ENCODE assay signal across 14 cellular contexts in the genomic region with DNA sequence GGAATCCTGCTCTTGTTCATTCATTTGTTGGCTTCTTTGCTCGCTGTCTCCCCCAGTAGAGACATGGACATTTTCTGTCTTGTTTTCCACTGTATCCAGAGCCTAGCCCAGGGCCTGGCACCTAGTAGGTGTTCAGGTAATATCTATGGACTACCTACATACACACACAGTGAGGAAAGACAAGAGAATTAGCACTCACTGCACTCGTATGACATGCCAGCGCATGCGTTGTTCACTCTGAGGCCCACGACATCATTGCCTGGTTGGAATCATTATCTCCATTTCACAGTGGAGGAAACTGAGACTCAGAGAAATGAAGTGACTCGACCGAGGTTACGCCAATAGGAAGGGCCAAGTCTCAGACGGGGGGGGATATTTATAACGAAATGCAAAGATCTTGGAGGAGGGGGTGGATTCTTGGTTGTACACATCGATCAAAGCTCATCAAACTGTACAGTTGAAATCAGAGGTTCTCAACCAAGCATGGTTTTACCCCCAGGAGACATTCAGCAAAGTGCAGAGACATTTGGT.
"Had no signal": no experiment of that assay in that cellular context is flagged by ENCODE, and none has a peak within 500 bp of the region (broad histone marks: within the 10 kb centered on the region; RNA-seq: fewer than 3 reads in every experiment).

No MANE protein-coding gene starts in this region.

- H3K27me3 ChIP-seq: ovary, sigmoid colon, tibial nerve had no signal

- H3K36me3 ChIP-seq: ovary, sigmoid colon, tibial nerve had no signal

- H3K36me3 Mint-ChIP-seq: activated naive CD8-positive, alpha-beta T cell treated with anti-CD3 and anti-CD28 coated beads, Interleukin-2, amount 10 ng/mL, durations not matched to agents 7 days and 5 days had no signal

- H3K27ac Mint-ChIP-seq: activated CD4-positive, alpha-beta T cell treated with anti-CD3 and anti-CD28 coated beads, Interleukin-2, amount 10 ng/mL, durations not matched to agents 7 days and 5 days; activated naive CD8-positive, alpha-beta T cell treated with anti-CD3 and anti-CD28 coated beads, Interleukin-2, amount 10 ng/mL, durations not matched to agents 7 days and 5 days; dendritic cell treated with granulocyte-macrophage colony-stimulating factor and Interleukin-4, amounts not matched to agents 40 ng/mL and 50 ng/mL, for 4 days had no signal

- DNase-seq: activated CD4-positive, alpha-beta T cell treated with anti-CD3 and anti-CD28 coated beads, Interleukin-2, amount 10 ng/mL, durations not matched to agents 7 days and 5 days; activated gamma-delta T cell treated with Interleukin-2 at 50 U/mL for 16 hours; activated naive CD8-positive, alpha-beta T cell treated with anti-CD3 and anti-CD28 coated beads, Interleukin-2, amount 10 ng/mL, durations not matched to agents 7 days and 5 days; anterior cingulate cortex; foreskin melanocyte; head of caudate nucleus; sigmoid colon; stimulated activated CD4-positive, alpha-beta T cell treated with anti-CD3 and anti-CD28 coated beads, Interleukin-1b, Interleukin-23, amount 100 ng/mL, for 48 hours; T-helper 9 cell had no signal

- H3K9me3 ChIP-seq: mucosa of descending colon, ovary, sigmoid colon had no signal

- H3K4me3 ChIP-seq: mucosa of descending colon, ovary, sigmoid colon, tibial nerve had no signal

- H3K4me3 Mint-ChIP-seq: activated CD4-positive, alpha-beta T cell treated with anti-CD3 and anti-CD28 coated beads, Interleukin-2, amount 10 ng/mL, durations not matched to agents 7 days and 5 days; activated naive CD8-positive, alpha-beta T cell treated with anti-CD3 and anti-CD28 coated beads, Interleukin-2, amount 10 ng/mL, durations not matched to agents 7 days and 5 days; dendritic cell treated with granulocyte-macrophage colony-stimulating factor and Interleukin-4, amounts not matched to agents 40 ng/mL and 50 ng/mL, for 4 days had no signal

- H3K27ac ChIP-seq: epithelial cell of prostate, ovary, sigmoid colon had no signal

- H3K27me3 Mint-ChIP-seq: activated CD4-positive, alpha-beta T cell treated with anti-CD3 and anti-CD28 coated beads, Interleukin-2, amount 10 ng/mL, durations not matched to agents 7 days and 5 days had no signal

- H3K9me3 Mint-ChIP-seq: activated CD4-positive, alpha-beta T cell treated with anti-CD3 and anti-CD28 coated beads, Interleukin-2, amount 10 ng/mL, durations not matched to agents 7 days and 5 days; activated naive CD8-positive, alpha-beta T cell treated with anti-CD3 and anti-CD28 coated beads, Interleukin-2, amount 10 ng/mL, durations not matched to agents 7 days and 5 days had no signal
